Comparison of ENCODE assay signal across 26 cellular contexts in the genomic region with DNA sequence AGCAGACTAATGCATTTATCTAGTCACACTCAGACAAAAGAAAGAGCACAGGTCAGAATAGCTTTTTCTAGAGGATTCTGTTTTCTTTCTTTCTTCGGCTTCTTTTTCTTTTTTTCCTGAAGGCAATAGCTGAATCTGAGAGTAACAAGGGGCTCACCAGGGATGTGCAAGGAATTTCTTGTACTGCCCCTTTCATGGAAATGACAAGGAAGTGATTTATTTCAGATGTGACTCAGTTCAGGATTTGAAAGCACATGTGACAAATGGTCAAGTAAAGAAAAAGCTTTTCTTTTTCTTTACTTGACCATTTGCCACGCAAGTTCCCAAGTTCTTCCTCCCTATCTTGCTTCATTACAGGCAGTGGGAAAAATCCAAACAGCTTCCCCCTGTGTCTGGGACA.
DNase-seq lines count a peak whose midpoint lies in the region; ATAC-seq and TF ChIP-seq lines count a peak whose summit lies in the region.
"Had no signal": no experiment of that assay in that cellular context is flagged by ENCODE, and none has a peak within 500 bp of the region (broad histone marks: within the 10 kb centered on the region; RNA-seq: fewer than 3 reads in every experiment).

No MANE protein-coding gene starts in this region.

- H3K27me3 ChIP-seq in subcutaneous abdominal adipose tissue (ENCODE audit: control insufficient read depth in 5 of 5, insufficient read depth in 4 of 5, low read length in 5 of 5) (no peaks in the 10 kb centered on the region), prostate gland (replicated peaks; ENCODE audit: insufficient read depth) (no peaks in the 10 kb centered on the region)
- H3K27me3 ChIP-seq: BLaER1, body of pancreas, esophagus squamous epithelium had no signal

- H3K36me3 ChIP-seq in subcutaneous abdominal adipose tissue (ENCODE audit: control insufficient read depth in 5 of 5, insufficient read depth in 5 of 5, low read length in 5 of 5) (no peaks in the 10 kb centered on the region), prostate gland (no peaks in the 10 kb centered on the region)
- H3K36me3 ChIP-seq: esophagus squamous epithelium had no signal

- POLR2A ChIA-PET in WTC11 (lab: Charles Lee) = interaction anchor here (0.6 kb wide), 1 partner anchor 10 kb away, joined by 4 read pairs; no protein-coding TSS in a partner anchor

- H3K9me3 ChIP-seq in subcutaneous abdominal adipose tissue (ENCODE audit: control insufficient read depth in 5 of 5, low read length in 5 of 5) = no peaks in the 10 kb centered on the region
- no peaks in the 10 kb centered on the region for H3K9me3 ChIP-seq in prostate gland
- H3K9me3 ChIP-seq: BLaER1, body of pancreas, esophagus squamous epithelium had no signal

- peaks cover 14% of the 10 kb centered on the region for H3K4me1 Mint-ChIP-seq in activated T-cell treated with anti-CD3 and anti-CD28 coated beads, Interleukin-2, amount 50 U/mL, for 72 hours (ENCODE audit: low read depth)
- peaks cover 4% of the 10 kb centered on the region for H3K4me1 Mint-ChIP-seq in activated T-cell treated with anti-CD3 and anti-CD28 coated beads, Interleukin-2, amount 50 U/mL, for 24 hours (ENCODE audit: low read depth)
- peaks cover 34% of the 10 kb centered on the region for H3K4me1 Mint-ChIP-seq in WTC11
- H3K4me1 Mint-ChIP-seq: natural killer cell; stimulated activated naive CD8-positive, alpha-beta T cell treated with anti-CD3 and anti-CD28 coated beads, Interleukin-15, amount 100 ng/mL, for 72 hours had no signal

- ATAC-seq in activated T-cell treated with anti-CD3 and anti-CD28 coated beads, Interleukin-2, amount 50 U/mL, for 72 hours (replicated peaks in 1 of 2) = no peak
- ATAC-seq in HG03460 (IDR thresholded peaks at IDR 0.05; ENCODE audit: unreplicated experiment) (no peak), WTC11 (no peak)
- ATAC-seq: body of pancreas; natural killer cell; stimulated activated naive CD8-positive, alpha-beta T cell treated with anti-CD3 and anti-CD28 coated beads, Interleukin-15, amount 100 ng/mL, for 72 hours had no signal

- no peak for DNase-seq in activated T-cell treated with anti-CD3 and anti-CD28 coated beads, Interleukin-2, amount 50 U/mL, for 72 hours
- no peak for DNase-seq in activated T-cell treated with anti-CD3 and anti-CD28 coated beads, Interleukin-2, amount 50 U/mL, for 24 hours
- DNase-seq in astrocyte of the hippocampus (ENCODE audit: low read depth, low spot score) (peak; percentile 50), foreskin melanocyte (peak; percentile 50), prostate gland (ENCODE audit: low spot score) (no peak), WTC11 (ENCODE audit: low spot score) (no peak)
- DNase-seq: 8988T; activated CD4-positive, alpha-beta memory T cell treated with anti-CD3 and anti-CD28 coated beads, Interleukin-2, amount 10 ng/mL, durations not matched to agents 7 days and 5 days; activated naive CD4-positive, alpha-beta T cell treated with anti-CD3 and anti-CD28 coated beads, Interleukin-2, amount 10 ng/mL, durations not matched to agents 7 days and 5 days; body of pancreas; esophagus squamous epithelium; islet precursor cell; Kasumi-1; natural killer cell; NCI-H1105; NCI-H2107; NCI-H524 treated with DMSO at 0.1 percent for 48 hours; posterior cingulate gyrus; SHP77; stimulated activated naive CD8-positive, alpha-beta T cell treated with anti-CD3 and anti-CD28 coated beads, Interleukin-15, amount 100 ng/mL, for 72 hours; WERI-Rb-1 had no signal

- no peak overlapping the region for H3K4me3 Mint-ChIP-seq in activated T-cell treated with anti-CD3 and anti-CD28 coated beads, Interleukin-2, amount 50 U/mL, for 72 hours
- H3K4me3 Mint-ChIP-seq in activated T-cell treated with anti-CD3 and anti-CD28 coated beads, Interleukin-2, amount 50 U/mL, for 24 hours = no peak overlapping the region
- no peak overlapping the region for H3K4me3 Mint-ChIP-seq in WTC11
- H3K4me3 Mint-ChIP-seq: activated CD4-positive, alpha-beta memory T cell treated with anti-CD3 and anti-CD28 coated beads, Interleukin-2, amount 10 ng/mL, durations not matched to agents 7 days and 5 days; activated naive CD4-positive, alpha-beta T cell treated with anti-CD3 and anti-CD28 coated beads, Interleukin-2, amount 10 ng/mL, durations not matched to agents 7 days and 5 days; natural killer cell; stimulated activated naive CD8-positive, alpha-beta T cell treated with anti-CD3 and anti-CD28 coated beads, Interleukin-15, amount 100 ng/mL, for 72 hours; T-helper 1 cell treated with Interleukin-12 subunit alpha and Interleukin-12 subunit beta and Interleukin-4 antibody, amounts not matched to agents 30 μg/mL and 1 μg/mL, for 36 hours had no signal

- peaks cover 4 to 22% (median 8%) of the 10 kb centered on the region in 5 donors for H3K4me1 ChIP-seq in subcutaneous abdominal adipose tissue (ENCODE audit: control insufficient read depth in 5 of 5, insufficient read depth in 5 of 5, low read length in 5 of 5)
- H3K4me1 ChIP-seq in prostate gland (replicated peaks) = no peaks in the 10 kb centered on the region
- H3K4me1 ChIP-seq: BLaER1 had no signal

- intact Hi-C loops in prostate gland (cut with DNase I) = no loop called here

- CTCF ChIA-PET in WTC11 (lab: Charles Lee) = no interaction called here

- no peak overlapping the region for H3K9ac ChIP-seq in subcutaneous abdominal adipose tissue (ENCODE audit: low read length in 5 of 5)
- H3K9ac ChIP-seq: BLaER1, GM23248 had no signal

- H3K36me3 Mint-ChIP-seq in activated T-cell treated with anti-CD3 and anti-CD28 coated beads, Interleukin-2, amount 50 U/mL, for 72 hours (ENCODE audit: insufficient read depth in 2 of 2) = peaks cover 0 to 1% of the 10 kb centered on the region in 2 donors
- peaks cover 4% of the 10 kb centered on the region for H3K36me3 Mint-ChIP-seq in activated T-cell treated with anti-CD3 and anti-CD28 coated beads, Interleukin-2, amount 50 U/mL, for 24 hours (ENCODE audit: low read depth)
- H3K36me3 Mint-ChIP-seq in WTC11 = peaks cover 25% of the 10 kb centered on the region
- H3K36me3 Mint-ChIP-seq: activated naive CD4-positive, alpha-beta T cell treated with anti-CD3 and anti-CD28 coated beads, Interleukin-2, amount 10 ng/mL, durations not matched to agents 7 days and 5 days; natural killer cell had no signal

- TF ChIP-seq CTCF in prostate gland (IDR thresholded peaks at IDR 0.05) (no peak), WTC11 (IDR thresholded peaks at IDR 0.05) (no peak)

- WGBS in prostate gland = 80% methylated on average over 2 of the region's 2 CpGs

- H3K4me3 ChIP-seq in subcutaneous abdominal adipose tissue (ENCODE audit: low read depth in 1 of 5, low read length in 5 of 5) = no peak overlapping the region
- no peak overlapping the region for H3K4me3 ChIP-seq in prostate gland
- H3K4me3 ChIP-seq: BLaER1, body of pancreas, esophagus squamous epithelium, GM23248 had no signal

- H3K27me3 Mint-ChIP-seq in activated T-cell treated with anti-CD3 and anti-CD28 coated beads, Interleukin-2, amount 50 U/mL, for 72 hours (ENCODE audit: low read depth) = no peaks in the 10 kb centered on the region
- no peaks in the 10 kb centered on the region for H3K27me3 Mint-ChIP-seq in activated T-cell treated with anti-CD3 and anti-CD28 coated beads, Interleukin-2, amount 50 U/mL, for 24 hours
- H3K27me3 Mint-ChIP-seq in WTC11 (ENCODE audit: low read depth) = no peaks in the 10 kb centered on the region
- H3K27me3 Mint-ChIP-seq: activated CD4-positive, alpha-beta memory T cell treated with anti-CD3 and anti-CD28 coated beads, Interleukin-2, amount 10 ng/mL, durations not matched to agents 7 days and 5 days; activated naive CD4-positive, alpha-beta T cell treated with anti-CD3 and anti-CD28 coated beads, Interleukin-2, amount 10 ng/mL, durations not matched to agents 7 days and 5 days; stimulated activated naive CD8-positive, alpha-beta T cell treated with anti-CD3 and anti-CD28 coated beads, Interleukin-15, amount 100 ng/mL, for 72 hours had no signal

- peak overlapping the region; percentile 50 for H3K27ac Mint-ChIP-seq in activated T-cell treated with anti-CD3 and anti-CD28 coated beads, Interleukin-2, amount 50 U/mL, for 72 hours
- no peak overlapping the region for H3K27ac Mint-ChIP-seq in activated T-cell treated with anti-CD3 and anti-CD28 coated beads, Interleukin-2, amount 50 U/mL, for 24 hours
- no peak overlapping the region for H3K27ac Mint-ChIP-seq in WTC11
- H3K27ac Mint-ChIP-seq: activated CD4-positive, alpha-beta memory T cell treated with anti-CD3 and anti-CD28 coated beads, Interleukin-2, amount 10 ng/mL, durations not matched to agents 7 days and 5 days; activated naive CD4-positive, alpha-beta T cell treated with anti-CD3 and anti-CD28 coated beads, Interleukin-2, amount 10 ng/mL, durations not matched to agents 7 days and 5 days; natural killer cell; T-helper 1 cell treated with Interleukin-12 subunit alpha and Interleukin-12 subunit beta and Interleukin-4 antibody, amounts not matched to agents 30 μg/mL and 1 μg/mL, for 36 hours had no signal

- H3K27ac ChIP-seq in subcutaneous abdominal adipose tissue (ENCODE audit: low read depth, low read length) (peak overlapping the region; percentile 3), prostate gland (no peak overlapping the region)
- H3K27ac ChIP-seq: BLaER1, body of pancreas, GM23248, WERI-Rb-1 had no signal

- H3K9me3 Mint-ChIP-seq in activated T-cell treated with anti-CD3 and anti-CD28 coated beads, Interleukin-2, amount 50 U/mL, for 72 hours = no peaks in the 10 kb centered on the region
- H3K9me3 Mint-ChIP-seq in activated T-cell treated with anti-CD3 and anti-CD28 coated beads, Interleukin-2, amount 50 U/mL, for 24 hours = no peaks in the 10 kb centered on the region
- H3K9me3 Mint-ChIP-seq in WTC11 = no peaks in the 10 kb centered on the region
- H3K9me3 Mint-ChIP-seq: activated CD4-positive, alpha-beta memory T cell treated with anti-CD3 and anti-CD28 coated beads, Interleukin-2, amount 10 ng/mL, durations not matched to agents 7 days and 5 days; activated naive CD4-positive, alpha-beta T cell treated with anti-CD3 and anti-CD28 coated beads, Interleukin-2, amount 10 ng/mL, durations not matched to agents 7 days and 5 days; natural killer cell; stimulated activated naive CD8-positive, alpha-beta T cell treated with anti-CD3 and anti-CD28 coated beads, Interleukin-15, amount 100 ng/mL, for 72 hours; T-helper 1 cell treated with Interleukin-12 subunit alpha and Interleukin-12 subunit beta and Interleukin-4 antibody, amounts not matched to agents 30 μg/mL and 1 μg/mL, for 36 hours had no signal

- TF ChIP-seq POLR2A in prostate gland (IDR thresholded peaks at IDR 0.05) = no peak

TF ChIP-seq in WTC11, 78 proteins besides CTCF, POLR2A, EP300 and RAD21 (continues in another document):
- TF ChIP-seq NFATC4 (CRISPR knock-in tag; IDR thresholded peaks at IDR 0.05) (no peak), SMAD3 (CRISPR knock-in tag; IDR thresholded peaks at IDR 0.05; ENCODE audit: borderline replicate concordance) (no peak), ZNF263 (CRISPR knock-in tag; IDR thresholded peaks at IDR 0.05; ENCODE audit: low read depth) (no peak), ATF1 (CRISPR knock-in tag; IDR thresholded peaks at IDR 0.05) (no peak), JUN (CRISPR knock-in tag; IDR thresholded peaks at IDR 0.05) (no peak), FOXK1 (CRISPR knock-in tag; IDR thresholded peaks at IDR 0.05) (no peak), ZNF121 (CRISPR knock-in tag; IDR thresholded peaks at IDR 0.05) (no peak), EMX1 (CRISPR knock-in tag; IDR thresholded peaks at IDR 0.05) (no peak)

Comparison
In these comparisons a context has a peak if more than half of its experiments do, and no peak if none do; other contexts are left out.
1. DNase-seq: peak in astrocyte of the hippocampus (single experiment) and foreskin melanocyte (single experiment); none in activated T-cell treated with anti-CD3 and anti-CD28 coated beads, Interleukin-2, amount 50 U/mL, for 72 hours (0 of 2), activated T-cell treated with anti-CD3 and anti-CD28 coated beads, Interleukin-2, amount 50 U/mL, for 24 hours (single experiment), prostate gland (single experiment) and WTC11 (single experiment).